15 cellular contexts compared by ENCODE assay signal in the genomic region with DNA sequence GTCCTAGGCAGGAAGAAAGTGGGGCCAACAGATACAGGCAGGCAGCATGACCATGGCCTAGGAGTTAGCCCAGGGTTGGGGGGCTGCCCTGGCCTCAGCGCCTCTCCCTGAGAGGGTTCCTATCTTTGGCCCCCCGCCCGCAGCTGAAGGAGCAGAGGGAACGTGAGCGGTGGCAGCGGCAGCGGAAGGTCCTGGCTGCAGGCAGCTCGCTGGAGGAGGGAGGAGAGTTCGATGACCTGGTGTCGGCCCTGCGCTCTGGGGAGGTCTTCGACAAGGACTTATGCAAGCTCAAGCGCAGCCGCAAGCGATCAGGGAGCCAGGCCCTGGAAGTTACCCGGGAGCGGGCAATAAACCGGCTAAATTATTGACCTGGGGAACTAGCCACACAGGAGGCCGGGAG.
"Had no signal": no experiment of that assay in that cellular context is flagged by ENCODE, and none has a peak within 500 bp of the region (broad histone marks: within the 10 kb centered on the region; RNA-seq: fewer than 3 reads in every experiment).

No MANE protein-coding gene starts in this region.

- H3K27me3 ChIP-seq: neural progenitor cell, pancreas had no signal

- H3K4me3 ChIP-seq: neural progenitor cell, pancreas had no signal

- ATAC-seq: pancreas had no signal

- H3K9ac ChIP-seq: neural progenitor cell had no signal

- H3K36me3 Mint-ChIP-seq: activated naive CD8-positive, alpha-beta T cell had no signal

- H2AFZ ChIP-seq: neural progenitor cell had no signal

- H3K27me3 Mint-ChIP-seq: activated CD4-positive, alpha-beta T cell treated with anti-CD3 and anti-CD28 coated beads, Interleukin-2, amount 10 ng/mL, durations not matched to agents 24 days and 14 days; activated naive CD8-positive, alpha-beta T cell had no signal

- H3K4me2 ChIP-seq: neural progenitor cell had no signal

- H3K36me3 ChIP-seq: neural progenitor cell, pancreas had no signal

- H3K9me3 Mint-ChIP-seq: activated B cell treated with CpG ODN at 0.5 μM for 24 hours; activated CD4-positive, alpha-beta T cell treated with anti-CD3 and anti-CD28 coated beads, Interleukin-2, amount 10 ng/mL, durations not matched to agents 24 days and 14 days; activated T-helper 2 cell treated with anti-CD3 and anti-CD28 coated beads, Interferon-gamma antibody, Interleukin-2, Interleukin-4, amounts not matched to agents 10 μg/mL and 5 μg/mL and 100 μg/mL, durations not matched to agents 14 hours and 24 hours and 36 hours; neural progenitor cell had no signal

- H3K4me3 Mint-ChIP-seq: activated B cell treated with CpG ODN at 0.5 μM for 24 hours; activated CD4-positive, alpha-beta T cell treated with anti-CD3 and anti-CD28 coated beads, Interleukin-2, amount 10 ng/mL, durations not matched to agents 24 days and 14 days; activated naive CD8-positive, alpha-beta T cell; neural progenitor cell had no signal

- H3K4me1 Mint-ChIP-seq: activated B cell treated with CpG ODN at 0.5 μM for 24 hours; activated CD4-positive, alpha-beta T cell treated with anti-CD3 and anti-CD28 coated beads, Interleukin-2, amount 10 ng/mL, durations not matched to agents 24 days and 14 days had no signal

- H3K4me1 ChIP-seq: neural progenitor cell, pancreas had no signal

- DNase-seq: activated B cell treated with CpG ODN at 0.5 μM for 24 hours; activated CD4-positive, alpha-beta T cell treated with anti-CD3 and anti-CD28 coated beads, Interleukin-2, amount 10 ng/mL, durations not matched to agents 24 days and 14 days; amygdala; effector CD4-positive, alpha-beta T cell; mesendoderm; pancreas; stimulated activated CD4-positive, alpha-beta T cell treated with anti-CD3 and anti-CD28 coated beads, Interleukin-2, amount 100 ng/mL, for 24 hours; stimulated activated naive CD4-positive, alpha-beta T cell; T-helper 2 cell had no signal

- H3K27ac ChIP-seq: neural progenitor cell, pancreas had no signal

- H3K9me3 ChIP-seq: pancreas had no signal

- FAIRE-seq: endothelial cell of umbilical vein, frontal cortex, pancreas, TTC549 had no signal

- H3K27ac Mint-ChIP-seq: activated B cell treated with CpG ODN at 0.5 μM for 24 hours; activated CD4-positive, alpha-beta T cell treated with anti-CD3 and anti-CD28 coated beads, Interleukin-2, amount 10 ng/mL, durations not matched to agents 24 days and 14 days; activated naive CD8-positive, alpha-beta T cell; activated T-helper 2 cell treated with anti-CD3 and anti-CD28 coated beads, Interferon-gamma antibody, Interleukin-2, Interleukin-4, amounts not matched to agents 10 μg/mL and 5 μg/mL and 100 μg/mL, durations not matched to agents 14 hours and 24 hours and 36 hours had no signal
